In the genomic region with DNA sequence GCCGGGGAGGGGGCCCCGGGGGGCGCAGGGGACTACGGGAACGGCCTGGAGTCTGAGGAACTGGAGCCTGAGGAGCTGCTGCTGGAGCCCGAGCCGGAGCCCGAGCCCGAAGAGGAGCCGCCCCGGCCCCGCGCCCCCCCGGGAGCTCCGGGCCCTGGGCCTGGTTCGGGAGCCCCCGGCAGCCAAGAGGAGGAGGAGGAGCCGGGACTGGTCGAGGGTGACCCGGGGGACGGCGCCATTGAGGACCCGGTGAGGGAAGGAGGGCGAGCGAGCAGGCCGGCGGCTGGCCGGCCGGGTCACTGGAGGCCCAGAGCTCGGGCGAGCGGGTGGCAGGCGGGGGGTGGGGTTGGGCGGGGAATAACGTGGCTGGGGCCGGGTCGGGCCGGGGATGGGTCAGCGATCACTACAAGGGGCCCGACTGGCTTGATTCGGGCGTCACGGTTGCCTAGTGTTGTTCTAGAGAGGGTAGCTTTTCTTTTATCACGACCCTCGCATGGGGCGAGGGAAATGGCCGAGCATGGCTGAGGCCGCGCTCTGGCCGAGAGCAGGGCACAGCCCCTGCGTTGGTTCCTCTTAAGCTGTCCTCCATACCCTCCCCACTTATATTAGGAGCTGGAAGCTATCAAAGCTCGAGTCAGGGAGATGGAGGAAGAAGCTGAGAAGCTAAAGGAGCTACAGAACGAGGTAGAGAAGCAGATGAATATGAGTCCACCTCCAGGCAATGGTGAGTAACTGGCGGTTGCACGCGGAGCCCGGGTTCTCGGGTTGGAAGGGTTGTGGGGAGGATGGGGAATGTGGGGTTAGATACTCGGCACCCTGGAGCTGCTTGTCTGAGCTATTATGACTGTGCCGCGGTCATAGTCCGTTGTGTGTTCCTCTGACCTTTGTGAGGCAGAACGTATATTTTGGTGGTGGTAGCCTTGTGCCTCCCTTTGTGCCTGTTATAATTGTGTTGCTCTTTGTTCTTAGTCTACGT, we compare ENCODE assay signal across 1 cellular context.
TF ChIP-seq lines count a peak whose summit lies in the region.

No MANE protein-coding gene starts in this region.

TF ChIP-seq in HCT116, 20 proteins besides CTCF, POLR2A, EP300 and RAD21 (continued from another document):
- TF ChIP-seq CBX3 (IDR thresholded peaks at IDR 0.05; ENCODE audit: low read depth): no peak
